In the genomic region with DNA sequence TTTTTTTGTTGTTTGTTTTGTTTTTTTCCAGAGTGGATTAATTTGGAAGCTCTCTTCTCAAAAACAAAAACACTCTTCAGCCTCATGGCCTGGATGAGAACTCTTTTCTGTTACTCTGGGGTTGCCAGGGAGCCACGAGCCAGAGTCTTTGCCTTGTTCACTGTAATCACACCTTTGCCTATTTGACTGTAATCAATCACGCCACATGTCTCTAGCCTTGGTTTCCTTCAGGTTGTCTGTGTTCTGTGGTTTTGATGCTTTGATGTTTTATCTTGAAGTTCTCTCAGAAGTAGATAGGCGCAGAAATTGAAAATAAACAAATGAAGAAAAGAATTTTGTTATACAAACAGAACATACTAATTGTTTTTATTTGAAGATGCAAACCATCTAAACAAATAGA, we compare ENCODE assay signal across 16 cellular contexts.
"Had no signal": no experiment of that assay in that cellular context is flagged by ENCODE, and none has a peak within 500 bp of the region (broad histone marks: within the 10 kb centered on the region; RNA-seq: fewer than 3 reads in every experiment).

No MANE protein-coding gene starts in this region.

- DNase-seq: activated CD8-positive, alpha-beta memory T cell treated with anti-CD3 and anti-CD28 coated beads, Interleukin-2, amount 50 U/mL, for 4 hours; activated effector memory CD4-positive, alpha-beta T cell treated with Interleukin-2 at 50 U/mL for 16 hours; activated T-cell treated with anti-CD3 and anti-CD28 coated beads, Interleukin-2, amount 50 U/mL, for 48 hours; amygdala; dermis blood vessel endothelial cell; effector memory CD8-positive, alpha-beta T cell; foreskin fibroblast; left lung; stimulated activated naive CD8-positive, alpha-beta T cell treated with anti-CD3 and anti-CD28 coated beads, Interleukin-15, Interleukin-2, amounts not matched to agents 100 U/mL and 50 U/mL, for 24 hours; substantia nigra had no signal

- ATAC-seq: effector memory CD8-positive, alpha-beta T cell; left lung; stimulated activated naive CD8-positive, alpha-beta T cell treated with anti-CD3 and anti-CD28 coated beads, Interleukin-15, Interleukin-2, amounts not matched to agents 100 U/mL and 50 U/mL, for 24 hours had no signal

- H3K4me3 Mint-ChIP-seq: activated naive CD8-positive, alpha-beta T cell; effector memory CD8-positive, alpha-beta T cell; neural progenitor cell had no signal

- H3K4me1 Mint-ChIP-seq: neural progenitor cell had no signal

- H3K36me3 Mint-ChIP-seq: activated naive CD8-positive, alpha-beta T cell; neural progenitor cell had no signal

- FAIRE-seq: keratinocyte, TTC549, urothelium cell line had no signal

- H3K9me3 Mint-ChIP-seq: effector memory CD8-positive, alpha-beta T cell; neural progenitor cell had no signal

- H3K27ac Mint-ChIP-seq: activated naive CD8-positive, alpha-beta T cell; effector memory CD8-positive, alpha-beta T cell; neural progenitor cell; progenitor cell of endocrine pancreas had no signal
